In genomic region chr1:205293350-205294074, GRCh38 we compare ENCODE assay signal across 12 cellular contexts. TPM values are rescaled to one million over a fixed set of nuclear protein-coding genes. Genes with fewer than 3 reads are reported as not detected.
DNase-seq lines count a peak whose midpoint lies in the region; ATAC-seq and TF ChIP-seq lines count a peak whose summit lies in the region.
"Had no signal": no experiment of that assay in that cellular context is flagged by ENCODE, and none has a peak within 500 bp of the region (broad histone marks: within the 10 kb centered on the region; RNA-seq: fewer than 3 reads in every experiment).

No MANE protein-coding gene starts in this region.

- WGBS in right lobe of liver (ENCODE audit: insufficient coverage, low coverage, low lambda C conversion rate, missing lambda C conversion rate) = 98% methylated on average over 5 of the region's 10 CpGs

- H3K36me3 ChIP-seq in right lobe of liver (no peaks in the 10 kb centered on the region), ascending aorta (no peaks in the 10 kb centered on the region)

- H3K4me3 Mint-ChIP-seq in chondrocyte (ENCODE audit: unreplicated experiment) = no peak overlapping the region
- H3K4me3 Mint-ChIP-seq in stimulated activated naive B cell treated with anti-CD40 and anti-IgM and Interleukin-4, amounts not matched to agents 10 μg/mL and 1 μg/mL and 100 μg/mL, for 72 hours = peak overlapping the region in 1 of 2 donors; percentile 9

- H3K27ac Mint-ChIP-seq in chondrocyte (ENCODE audit: unreplicated experiment) = peak overlapping the region; percentile 90
- peak overlapping the region; percentile 69 for H3K27ac Mint-ChIP-seq in stimulated activated naive B cell treated with anti-CD40 and anti-IgM and Interleukin-4, amounts not matched to agents 10 μg/mL and 1 μg/mL and 100 μg/mL, for 72 hours

- H3K27me3 ChIP-seq in right lobe of liver (no peaks in the 10 kb centered on the region), ascending aorta (no peaks in the 10 kb centered on the region)

- H3K4me1 Mint-ChIP-seq in chondrocyte (ENCODE audit: low read depth) = peaks cover 50% of the 10 kb centered on the region
- peaks cover 45 to 94% of the 10 kb centered on the region in 2 donors for H3K4me1 Mint-ChIP-seq in stimulated activated naive B cell treated with anti-CD40 and anti-IgM and Interleukin-4, amounts not matched to agents 10 μg/mL and 1 μg/mL and 100 μg/mL, for 72 hours

- H3K27ac ChIP-seq in right lobe of liver (peak overlapping the region; percentile 28 to 78 (median 67)), caudate nucleus (ENCODE audit: low read depth, low read length) (no peak overlapping the region), ascending aorta (peak overlapping the region in 1 of 2 donors; percentile 44)

- no peaks in the 10 kb centered on the region for H3K27me3 Mint-ChIP-seq in chondrocyte (ENCODE audit: low read depth)
- H3K27me3 Mint-ChIP-seq in stimulated activated naive B cell treated with anti-CD40 and anti-IgM and Interleukin-4, amounts not matched to agents 10 μg/mL and 1 μg/mL and 100 μg/mL, for 72 hours = no peaks in the 10 kb centered on the region

- no peak for ATAC-seq in right lobe of liver
- no peak for ATAC-seq in stimulated activated naive B cell treated with anti-CD40 and anti-IgM and Interleukin-4, amounts not matched to agents 10 μg/mL and 1 μg/mL and 100 μg/mL, for 72 hours (replicated peaks)

- no peaks in the 10 kb centered on the region for H3K36me3 Mint-ChIP-seq in chondrocyte (ENCODE audit: low read depth)
- no peaks in the 10 kb centered on the region for H3K36me3 Mint-ChIP-seq in stimulated activated naive B cell treated with anti-CD40 and anti-IgM and Interleukin-4, amounts not matched to agents 10 μg/mL and 1 μg/mL and 100 μg/mL, for 72 hours

- H3K4me1 ChIP-seq in right lobe of liver = peaks cover 0 to 21% (median 9%) of the 10 kb centered on the region in 4 donors
- H3K4me1 ChIP-seq in ascending aorta = peaks cover 0 to 8% of the 10 kb centered on the region in 2 donors

- intact Hi-C loops in right lobe of liver (cut with DNase I) (no loop called here), ascending aorta (cut with DNase I) (no loop called here)

- TF ChIP-seq POLR2A in right lobe of liver (IDR thresholded peaks at IDR 0.05) = no peak

- H3K4me3 ChIP-seq in right lobe of liver (no peak overlapping the region), ascending aorta (no peak overlapping the region)

- DNase-seq in M059J (ENCODE audit: low read depth) = peak; percentile 45
- DNase-seq in chondrocyte (ENCODE audit: low spot score) = no peak
- DNase-seq in right lobe of liver = no peak
- no peak for DNase-seq in stimulated activated naive B cell treated with anti-CD40 and anti-IgM and Interleukin-4, amounts not matched to agents 10 μg/mL and 1 μg/mL and 100 μg/mL, for 72 hours
- no peak for DNase-seq in caudate nucleus (lab: John Stamatoyannopoulos, UW)
- DNase-seq in ascending aorta (ENCODE audit: low spot score in 2 of 2) = no peak
- DNase-seq in NCI-H2171 (lab: John Stamatoyannopoulos, UW) = no peak
- no peak for DNase-seq in anterior cingulate cortex (lab: John Stamatoyannopoulos, UW)
- DNase-seq: aorta, DMS79, NCI-H2029 treated with DMSO at 0.1 percent for 48 hours, SHP77 had no signal

- H3K9me3 ChIP-seq in right lobe of liver = no peaks in the 10 kb centered on the region
- no peaks in the 10 kb centered on the region for H3K9me3 ChIP-seq in ascending aorta

- no peaks in the 10 kb centered on the region for H3K9me3 Mint-ChIP-seq in chondrocyte (ENCODE audit: low read depth)
- H3K9me3 Mint-ChIP-seq in stimulated activated naive B cell treated with anti-CD40 and anti-IgM and Interleukin-4, amounts not matched to agents 10 μg/mL and 1 μg/mL and 100 μg/mL, for 72 hours = no peaks in the 10 kb centered on the region

- TF ChIP-seq CTCF in chondrocyte (IDR thresholded peaks at IDR 0.05) (no peak), right lobe of liver (IDR thresholded peaks at IDR 0.05) (no peak), ascending aorta (IDR thresholded peaks at IDR 0.05) (no peak)

RNA-seq across cellular contexts. Expression of gene NUAK2, which starts 28.0 kb away (rescaled TPM):
- total RNA-seq in M059J (2014; rRNA removed; shearing (Covaris generic)) = 6.7 and 8.4 TPM in 2 replicates
- 1.7 to 3.3 TPM (median 3.3 TPM) in 3 replicates for total RNA-seq in chondrocyte
- total RNA-seq in right lobe of liver = 1 to 10 TPM in 5 of 6 experiments, under 1 TPM in 1; 0.88 to 5.1 (median 2.1) TPM
- 0.85 TPM for total RNA-seq in ascending aorta
